In genomic region chr1:43389326-43390313, GRCh38 we compare ENCODE assay signal across 8 cellular contexts. TPM values are rescaled to one million over a fixed set of nuclear protein-coding genes. Genes with fewer than 3 reads are reported as not detected.
DNase-seq lines count a peak whose midpoint lies in the region; TF ChIP-seq lines count a peak whose summit lies in the region.

TSS of gene MED8 (minus strand) at chr1:43389800. CDS start at chr1:43389764, 36 bp downstream.
TSS of gene SZT2 (plus strand) at chr1:43389899. CDS start at chr1:43389969, 70 bp downstream.

- peaks cover 25% of the 10 kb centered on the region for H3K36me3 ChIP-seq in neuron (ENCODE audit: insufficient read depth, low read length)

- in situ Hi-C loops in SK-MEL-5 (cut with HindIII; ENCODE audit: low pct_unique_long_range_greater_than_20kb, low sequenced_read_pairs) = no loop called here

- DNase-seq in GDM1 (lab: John Stamatoyannopoulos, UW) = peak; percentile 82
- peak; percentile 94 for DNase-seq in HEK293T (ENCODE audit: extremely low spot score)
- DNase-seq in NAMALWA (ENCODE audit: low spot score) = peak; percentile 93
- peak; percentile 92 for DNase-seq in SK-MEL-5 (ENCODE audit: low read depth, low spot score)
- DNase-seq in activated naive CD4-positive, alpha-beta T cell treated with Interleukin-2 at 50 U/mL for 16 hours = peak; percentile 96
- peak; percentile 85 for DNase-seq in foreskin melanocyte
- DNase-seq in stromal cell of bone marrow (ENCODE audit: low read depth) = peak; percentile 90

- CTCF ChIA-PET in HEK293T (lab: Yijun Ruan, JAX) = interaction anchor here (0.8 kb wide), 1 partner anchor 14 kb away, joined by 3 read pairs; no protein-coding TSS in a partner anchor

- peaks cover 14% of the 10 kb centered on the region for H3K4me1 ChIP-seq in neuron (ENCODE audit: insufficient read depth, low read length)

- H3K27me3 ChIP-seq in neuron (ENCODE audit: insufficient read depth, low read length) = no peaks in the 10 kb centered on the region

- POLR2A ChIA-PET in HEK293T (lab: Yijun Ruan, JAX) = interaction anchor here (0.6 to 4.2 kb wide), 18 partner anchors 10 to 151 kb away, joined by 3 to 25 read pairs (median 3); partner anchors contain the start of genes CDC20 and ELOVL1

- H2AFZ ChIP-seq in neuron (ENCODE audit: low read depth, low read length) = peak within 1 kb of the TSS; percentile 7

- no peaks in the 10 kb centered on the region for H3K9me3 ChIP-seq in neuron (ENCODE audit: low read length)

- peak within 1 kb of the TSS; percentile 76 for H3K4me3 ChIP-seq in neuron (ENCODE audit: low read length)

TF ChIP-seq in HEK293T, 16 proteins besides CTCF, POLR2A, EP300 and RAD21:
- TF ChIP-seq L3MBTL2 (conservative IDR thresholded peaks at IDR 0.05) (peak; percentile 76), CTBP1 (IDR thresholded peaks at IDR 0.05; ENCODE audit: borderline replicate concordance) (no peak), PKNOX1 (IDR thresholded peaks at IDR 0.05) (peak; percentile 92), ELF4 (IDR thresholded peaks at IDR 0.05) (peak; percentile 87), TARDBP (IDR thresholded peaks at IDR 0.05) (no peak)

RNA-seq across cellular contexts. Expression of gene MED8, which starts in this region (rescaled TPM):
- 41.3 and 46.9 TPM in 2 replicates for total RNA-seq in SK-MEL-5 (2014; rRNA removed; shearing (Covaris generic))
- polyA plus RNA-seq in SK-MEL-5 (2015; cell fraction: cytosol; rRNA removed) = 38.6 and 44.0 TPM in 2 replicates
- polyA plus RNA-seq in SK-MEL-5 (2015; cell fraction: nucleus; rRNA removed) = 51.3 and 53.3 TPM in 2 replicates

RNA-seq across cellular contexts. Expression of gene SZT2, which starts in this region (rescaled TPM):
- total RNA-seq in SK-MEL-5 (2014; rRNA removed; shearing (Covaris generic)) = 7.1 and 10.5 TPM in 2 replicates
- polyA plus RNA-seq in SK-MEL-5 (2015; cell fraction: cytosol; rRNA removed) = 13.9 and 38.8 TPM in 2 replicates
- 68.9 and 75.0 TPM in 2 replicates for polyA plus RNA-seq in SK-MEL-5 (2015; cell fraction: nucleus; rRNA removed)

Comparison
In these comparisons a context has a peak if more than half of its experiments do, and no peak if none do; other contexts are left out.
1. Peak in every context shown above with its lines: DNase-seq and H3K4me3 ChIP-seq.